30 cellular contexts compared by ENCODE assay signal in genomic region chr9:22131817-22132216, GRCh38.
"Had no signal": no experiment of that assay in that cellular context is flagged by ENCODE, and none has a peak within 500 bp of the region (broad histone marks: within the 10 kb centered on the region; RNA-seq: fewer than 3 reads in every experiment).

No MANE protein-coding gene starts in this region.

- ATAC-seq: activated CD4-positive, alpha-beta T cell treated with anti-CD3 and anti-CD28 coated beads for 36 hours; activated CD8-positive, alpha-beta memory T cell treated with anti-CD3 and anti-CD28 coated beads, Interleukin-2, amount 10 ng/mL, durations not matched to agents 7 days and 5 days; activated CD8-positive, alpha-beta T cell treated with anti-CD3 and anti-CD28 coated beads, Interleukin-2, amount 10 ng/mL, durations not matched to agents 7 days and 5 days; activated naive CD4-positive, alpha-beta T cell treated with anti-CD3 and anti-CD28 coated beads, Interleukin-2, amount 50 U/mL, for 72 hours; gastroesophageal sphincter; heart right ventricle had no signal

- H3K4me3 Mint-ChIP-seq: activated CD4-positive, alpha-beta memory T cell treated with anti-CD3 and anti-CD28 coated beads for 36 hours; activated CD4-positive, alpha-beta T cell treated with anti-CD3 and anti-CD28 coated beads for 36 hours; activated CD4-positive, alpha-beta T cell treated with anti-CD3 and anti-CD28 coated beads, Interleukin-2, amount 10 ng/mL, durations not matched to agents 24 days and 14 days; activated CD8-positive, alpha-beta memory T cell treated with anti-CD3 and anti-CD28 coated beads, Interleukin-2, amount 10 ng/mL, durations not matched to agents 7 days and 5 days; activated CD8-positive, alpha-beta T cell treated with anti-CD3 and anti-CD28 coated beads, Interleukin-2, amount 10 ng/mL, durations not matched to agents 7 days and 5 days; activated naive CD4-positive, alpha-beta T cell treated with anti-CD3 and anti-CD28 coated beads, Interleukin-2, amount 10 ng/mL, durations not matched to agents 7 days and 5 days; activated naive CD8-positive, alpha-beta T cell treated with anti-CD3 and anti-CD28 coated beads, Interleukin-2, amount 10 ng/mL, durations not matched to agents 7 days and 5 days; activated T-helper 1 cell treated with anti-CD3 and anti-CD28 coated beads, Interleukin-12 subunit alpha, Interleukin-12 subunit beta, Interleukin-2, Interleukin-4 antibody, amounts not matched to agents 30 ng/mL and 10 ng/mL and 1 ng/mL, durations not matched to agents 14 hours and 24 hours and 36 hours; brain had no signal

- H3K36me3 Mint-ChIP-seq: activated CD4-positive, alpha-beta memory T cell treated with anti-CD3 and anti-CD28 coated beads for 36 hours; activated CD8-positive, alpha-beta memory T cell treated with anti-CD3 and anti-CD28 coated beads, Interleukin-2, amount 10 ng/mL, durations not matched to agents 7 days and 5 days; activated naive CD4-positive, alpha-beta T cell treated with anti-CD3 and anti-CD28 coated beads, Interleukin-2, amount 10 ng/mL, durations not matched to agents 7 days and 5 days; activated naive CD4-positive, alpha-beta T cell treated with anti-CD3 and anti-CD28 coated beads, Interleukin-2, amount 50 U/mL, for 72 hours; activated naive CD8-positive, alpha-beta T cell treated with anti-CD3 and anti-CD28 coated beads, Interleukin-2, amount 10 ng/mL, durations not matched to agents 7 days and 5 days; brain had no signal

- H3K27ac Mint-ChIP-seq: activated CD4-positive, alpha-beta memory T cell treated with anti-CD3 and anti-CD28 coated beads for 36 hours; activated CD4-positive, alpha-beta T cell treated with anti-CD3 and anti-CD28 coated beads for 36 hours; activated CD4-positive, alpha-beta T cell treated with anti-CD3 and anti-CD28 coated beads, Interleukin-2, amount 10 ng/mL, durations not matched to agents 24 days and 14 days; activated CD8-positive, alpha-beta memory T cell treated with anti-CD3 and anti-CD28 coated beads, Interleukin-2, amount 10 ng/mL, durations not matched to agents 7 days and 5 days; activated CD8-positive, alpha-beta T cell treated with anti-CD3 and anti-CD28 coated beads, Interleukin-2, amount 10 ng/mL, durations not matched to agents 7 days and 5 days; activated naive CD4-positive, alpha-beta T cell treated with anti-CD3 and anti-CD28 coated beads, Interleukin-2, amount 10 ng/mL, durations not matched to agents 7 days and 5 days; activated naive CD4-positive, alpha-beta T cell treated with anti-CD3 and anti-CD28 coated beads, Interleukin-2, amount 50 U/mL, for 72 hours; activated naive CD8-positive, alpha-beta T cell treated with anti-CD3 and anti-CD28 coated beads, Interleukin-2, amount 10 ng/mL, durations not matched to agents 7 days and 5 days; activated T-helper 1 cell treated with anti-CD3 and anti-CD28 coated beads, Interleukin-12 subunit alpha, Interleukin-12 subunit beta, Interleukin-2, Interleukin-4 antibody, amounts not matched to agents 30 ng/mL and 10 ng/mL and 1 ng/mL, durations not matched to agents 14 hours and 24 hours and 36 hours; activated T-helper 2 cell treated with anti-CD3 and anti-CD28 coated beads, Interferon-gamma antibody, Interleukin-2, Interleukin-4, amounts not matched to agents 10 μg/mL and 5 μg/mL and 100 μg/mL, durations not matched to agents 14 hours and 24 hours and 36 hours; brain had no signal

- H3K4me1 Mint-ChIP-seq: activated CD4-positive, alpha-beta T cell treated with anti-CD3 and anti-CD28 coated beads for 36 hours; activated CD4-positive, alpha-beta T cell treated with anti-CD3 and anti-CD28 coated beads, Interleukin-2, amount 10 ng/mL, durations not matched to agents 24 days and 14 days; activated naive CD4-positive, alpha-beta T cell treated with anti-CD3 and anti-CD28 coated beads, Interleukin-2, amount 10 ng/mL, durations not matched to agents 7 days and 5 days; brain had no signal

- H3K36me3 ChIP-seq: ascending aorta, breast epithelium, cardiac muscle cell, colonic mucosa, esophagus squamous epithelium, gastroesophageal sphincter, heart right ventricle had no signal

- H3K4me1 ChIP-seq: ascending aorta, breast epithelium, colonic mucosa, gastroesophageal sphincter had no signal

- DNase-seq: activated CD4-positive, alpha-beta memory T cell treated with anti-CD3 and anti-CD28 coated beads for 36 hours; activated CD4-positive, alpha-beta T cell treated with anti-CD3 and anti-CD28 coated beads for 36 hours; activated CD4-positive, alpha-beta T cell treated with anti-CD3 and anti-CD28 coated beads, Interleukin-2, amount 10 ng/mL, durations not matched to agents 24 days and 14 days; activated CD4-positive, CD25-positive, alpha-beta regulatory T cell; activated CD4-positive, CD25-positive, alpha-beta regulatory T cell treated with anti-CD3 and anti-CD28 coated beads, Interleukin-2, amount 50 U/mL, for 72 hours; activated CD8-positive, alpha-beta memory T cell treated with anti-CD3 and anti-CD28 coated beads, Interleukin-2, amount 10 ng/mL, durations not matched to agents 7 days and 5 days; activated CD8-positive, alpha-beta memory T cell treated with anti-CD3 and anti-CD28 coated beads, Interleukin-2, amount 50 U/mL, for 4 hours; activated CD8-positive, alpha-beta T cell treated with anti-CD3 and anti-CD28 coated beads, Interleukin-2, amount 10 ng/mL, durations not matched to agents 7 days and 5 days; activated effector memory CD4-positive, alpha-beta T cell treated with anti-CD3 and anti-CD28 coated beads, Interleukin-2, amount 50 U/mL, for 16 hours; activated naive CD4-positive, alpha-beta T cell; activated naive CD4-positive, alpha-beta T cell treated with anti-CD3 and anti-CD28 coated beads, Interleukin-2, amount 10 ng/mL, durations not matched to agents 7 days and 5 days; activated naive CD8-positive, alpha-beta T cell treated with anti-CD3 and anti-CD28 coated beads, Interleukin-2, amount 10 ng/mL, durations not matched to agents 7 days and 5 days; activated T-cell treated with anti-CD3 and anti-CD28 coated beads, Interleukin-2, amount 50 U/mL, for 1 hour; activated T-cell treated with anti-CD3 and anti-CD28 coated beads, Interleukin-2, amount 50 U/mL, for 48 hours; central memory CD4-positive, alpha-beta T cell; cerebellar nuclear complex; colonic mucosa; effector CD8-positive, alpha-beta T cell; esophagus squamous epithelium; foreskin melanocyte; heart right ventricle had no signal

- H3K4me3 ChIP-seq: ascending aorta, breast epithelium, cardiac muscle cell, colonic mucosa, esophagus squamous epithelium, gastroesophageal sphincter, heart right ventricle had no signal

- H3K9me3 ChIP-seq: ascending aorta, breast epithelium, colonic mucosa, esophagus squamous epithelium, gastroesophageal sphincter, heart right ventricle had no signal

- H3K27ac ChIP-seq: ascending aorta, breast epithelium, cardiac muscle cell, colonic mucosa, epithelial cell of prostate, esophagus squamous epithelium, gastroesophageal sphincter, heart right ventricle had no signal

- H3K27me3 ChIP-seq: ascending aorta, breast epithelium, cardiac muscle cell, colonic mucosa, esophagus squamous epithelium, gastroesophageal sphincter, heart right ventricle had no signal

- H3K9me3 Mint-ChIP-seq: activated CD4-positive, alpha-beta memory T cell treated with anti-CD3 and anti-CD28 coated beads for 36 hours; activated CD4-positive, alpha-beta T cell treated with anti-CD3 and anti-CD28 coated beads, Interleukin-2, amount 10 ng/mL, durations not matched to agents 24 days and 14 days; activated naive CD4-positive, alpha-beta T cell treated with anti-CD3 and anti-CD28 coated beads, Interleukin-2, amount 10 ng/mL, durations not matched to agents 7 days and 5 days; activated naive CD4-positive, alpha-beta T cell treated with anti-CD3 and anti-CD28 coated beads, Interleukin-2, amount 50 U/mL, for 72 hours; activated naive CD8-positive, alpha-beta T cell treated with anti-CD3 and anti-CD28 coated beads, Interleukin-2, amount 10 ng/mL, durations not matched to agents 7 days and 5 days; activated T-helper 1 cell treated with anti-CD3 and anti-CD28 coated beads, Interleukin-12 subunit alpha, Interleukin-12 subunit beta, Interleukin-2, Interleukin-4 antibody, amounts not matched to agents 30 ng/mL and 10 ng/mL and 1 ng/mL, durations not matched to agents 14 hours and 24 hours and 36 hours; activated T-helper 2 cell treated with anti-CD3 and anti-CD28 coated beads, Interferon-gamma antibody, Interleukin-2, Interleukin-4, amounts not matched to agents 10 μg/mL and 5 μg/mL and 100 μg/mL, durations not matched to agents 14 hours and 24 hours and 36 hours; brain had no signal
